ENCODE assay signal across 16 cellular contexts in genomic region chr2:203875471-203875870, GRCh38. TPM values are rescaled to one million over a fixed set of nuclear protein-coding genes. Genes with fewer than 3 reads are reported as not detected.
"Had no signal": no experiment of that assay in that cellular context is flagged by ENCODE, and none has a peak within 500 bp of the region (broad histone marks: within the 10 kb centered on the region; RNA-seq: fewer than 3 reads in every experiment).

No MANE protein-coding gene starts in this region.

- H3K27me3 ChIP-seq: ascending aorta, gastrocnemius medialis, left lung, spleen, tibial nerve had no signal

- H3K27me3 Mint-ChIP-seq: activated naive CD4-positive, alpha-beta T cell treated with anti-CD3 and anti-CD28 coated beads, Interleukin-2, amount 10 ng/mL, durations not matched to agents 7 days and 5 days; stimulated activated naive CD8-positive, alpha-beta T cell treated with anti-CD3 and anti-CD28 coated beads, Interleukin-15, Interleukin-2, amounts not matched to agents 100 ng/mL and 50 ng/mL, for 24 hours had no signal

- H3K9me3 ChIP-seq: ascending aorta, gastrocnemius medialis, left lung, SK-N-SH, spleen, tibial nerve had no signal

- H3K36me3 Mint-ChIP-seq: mesothelial cell of epicardium had no signal

- ATAC-seq: gastrocnemius medialis, left lung had no signal

- H3K4me1 ChIP-seq: ascending aorta, gastrocnemius medialis, tibial nerve had no signal

- H3K4me3 Mint-ChIP-seq: activated naive CD4-positive, alpha-beta T cell treated with anti-CD3 and anti-CD28 coated beads, Interleukin-2, amount 10 ng/mL, durations not matched to agents 7 days and 5 days; mesothelial cell of epicardium; neural crest cell; stimulated activated naive CD8-positive, alpha-beta T cell treated with anti-CD3 and anti-CD28 coated beads, Interleukin-15, Interleukin-2, amounts not matched to agents 100 ng/mL and 50 ng/mL, for 24 hours had no signal

- DNase-seq: activated naive CD4-positive, alpha-beta T cell treated with anti-CD3 and anti-CD28 coated beads, Interleukin-2, amount 10 ng/mL, durations not matched to agents 7 days and 5 days; gastrocnemius medialis; head of caudate nucleus; left lung; retina; SK-N-SH; spleen had no signal

- H3K4me3 ChIP-seq: ascending aorta, coronary artery, gastrocnemius medialis, left lung, spleen, tibial nerve had no signal

- H3K27ac Mint-ChIP-seq: mesothelial cell of epicardium had no signal

- H3K27ac ChIP-seq: ascending aorta, coronary artery, gastrocnemius medialis, left lung, spleen, tibial nerve had no signal

- H3K36me3 ChIP-seq: ascending aorta, gastrocnemius medialis, left lung, spleen, tibial nerve had no signal

- H3K9me3 Mint-ChIP-seq: activated T-helper 2 cell treated with anti-CD3 and anti-CD28 coated beads, Interferon-gamma antibody, Interleukin-2, Interleukin-4, amounts not matched to agents 10 μg/mL and 5 μg/mL and 100 μg/mL, durations not matched to agents 14 hours and 24 hours and 36 hours; mesothelial cell of epicardium had no signal

RNA-seq across cellular contexts. Expression of gene CTLA4, which starts 7.9 kb away (rescaled TPM):
- total RNA-seq: ascending aorta, gastrocnemius medialis, kidney epithelial cell, mesothelial cell of epicardium, posterior vena cava, tibial nerve had no signal
- polyA plus RNA-seq: SK-N-SH had no signal
